ENCODE assay signal across 26 cellular contexts in genomic region chr12:82998509-82998908, GRCh38.
"Had no signal": no experiment of that assay in that cellular context is flagged by ENCODE, and none has a peak within 500 bp of the region (broad histone marks: within the 10 kb centered on the region; RNA-seq: fewer than 3 reads in every experiment).

No MANE protein-coding gene starts in this region.

- FAIRE-seq: endometrium, frontal cortex, keratinocyte had no signal

- H3K4me2 ChIP-seq: hepatocyte had no signal

- H3K9me3 ChIP-seq: colonic mucosa, esophagus squamous epithelium, gastroesophageal sphincter, heart left ventricle, left ventricle myocardium inferior, lower lobe of right lung, mucosa of descending colon had no signal

- H3K27ac ChIP-seq: colonic mucosa, epithelial cell of prostate, esophagus squamous epithelium, foreskin keratinocyte, gastroesophageal sphincter, heart left ventricle, hepatocyte, left ventricle myocardium inferior, lower lobe of right lung had no signal

- DNase-seq: cerebellar nuclear complex; colonic mucosa; cortex of kidney; effector CD8-positive, alpha-beta T cell; effector memory CD8-positive, alpha-beta T cell; endodermal cell; erythroblast; esophagus squamous epithelium; foreskin keratinocyte; heart left ventricle; hypothalamus; immature natural killer cell; kidney glomerular epithelial cell; left colon; left ventricle myocardium inferior; lower lobe of right lung; mesenchymal stem cell; mucosa of descending colon had no signal

- ATAC-seq: effector memory CD8-positive, alpha-beta T cell; esophagus mucosa; gastroesophageal sphincter; left colon; left lobe of liver; lower lobe of right lung; mucosa of descending colon had no signal

- H3K36me3 ChIP-seq: colonic mucosa, heart left ventricle, left ventricle myocardium inferior, lower lobe of right lung had no signal

- H3K79me2 ChIP-seq: hepatocyte had no signal

- H2AFZ ChIP-seq: hepatocyte had no signal

- H3K4me1 ChIP-seq: colonic mucosa, esophagus squamous epithelium, foreskin keratinocyte, gastroesophageal sphincter, left ventricle myocardium inferior, lower lobe of right lung had no signal

- H3K27me3 ChIP-seq: colonic mucosa, esophagus squamous epithelium, foreskin keratinocyte, gastroesophageal sphincter, heart left ventricle, hepatocyte had no signal

- H3K4me3 ChIP-seq: colonic mucosa, esophagus squamous epithelium, gastroesophageal sphincter, heart left ventricle, hepatocyte, left ventricle myocardium inferior, lower lobe of right lung, mucosa of descending colon had no signal
